In the genomic region with DNA sequence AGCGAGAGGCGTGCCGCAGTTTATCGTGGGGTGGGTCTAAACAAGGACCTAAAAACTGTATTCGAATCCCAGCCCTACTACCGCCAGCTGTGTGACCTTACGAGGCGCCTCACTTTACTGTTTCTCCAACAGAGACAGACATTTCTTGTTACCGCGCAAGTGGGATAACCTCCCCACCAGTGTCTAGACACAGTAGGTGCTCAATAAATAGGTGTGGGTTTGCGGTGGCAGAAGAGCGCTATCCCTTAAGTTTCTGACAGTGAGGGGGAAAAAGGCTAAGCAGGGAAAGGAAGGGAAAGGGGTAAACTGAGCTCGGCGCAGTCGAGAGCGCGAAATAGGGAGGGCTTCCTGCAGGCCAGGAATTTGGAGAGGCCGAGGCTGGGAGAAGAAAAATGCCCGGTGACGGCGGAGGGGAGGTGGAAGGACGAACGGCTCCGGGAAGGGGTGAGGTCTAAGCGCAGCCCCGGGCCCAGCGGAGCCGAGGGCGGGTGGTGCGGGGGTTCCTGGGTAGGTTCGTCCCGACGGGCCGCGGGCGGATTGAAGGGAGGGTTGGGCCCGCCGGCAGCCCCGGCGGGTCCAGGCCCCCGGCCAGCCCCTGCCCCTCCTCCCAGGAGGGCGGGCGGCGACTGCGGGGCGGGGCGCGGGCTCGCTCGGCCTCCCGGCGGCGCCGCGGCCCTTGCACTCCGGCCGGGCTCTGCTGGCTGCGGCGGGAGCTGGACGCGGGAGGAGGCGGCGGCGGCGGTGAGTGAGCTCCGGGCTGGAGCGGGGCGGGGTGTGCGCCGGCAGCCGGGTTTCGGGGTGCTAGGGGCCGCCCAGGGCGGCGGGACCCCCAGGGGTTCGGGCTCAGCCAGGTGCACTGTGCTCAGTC, we compare ENCODE assay signal across 8 cellular contexts. TPM values are rescaled to one million over a fixed set of nuclear protein-coding genes. Genes with fewer than 3 reads are reported as not detected.
DNase-seq lines count a peak whose midpoint lies in the region; ATAC-seq and TF ChIP-seq lines count a peak whose summit lies in the region.

A gene with protein sequence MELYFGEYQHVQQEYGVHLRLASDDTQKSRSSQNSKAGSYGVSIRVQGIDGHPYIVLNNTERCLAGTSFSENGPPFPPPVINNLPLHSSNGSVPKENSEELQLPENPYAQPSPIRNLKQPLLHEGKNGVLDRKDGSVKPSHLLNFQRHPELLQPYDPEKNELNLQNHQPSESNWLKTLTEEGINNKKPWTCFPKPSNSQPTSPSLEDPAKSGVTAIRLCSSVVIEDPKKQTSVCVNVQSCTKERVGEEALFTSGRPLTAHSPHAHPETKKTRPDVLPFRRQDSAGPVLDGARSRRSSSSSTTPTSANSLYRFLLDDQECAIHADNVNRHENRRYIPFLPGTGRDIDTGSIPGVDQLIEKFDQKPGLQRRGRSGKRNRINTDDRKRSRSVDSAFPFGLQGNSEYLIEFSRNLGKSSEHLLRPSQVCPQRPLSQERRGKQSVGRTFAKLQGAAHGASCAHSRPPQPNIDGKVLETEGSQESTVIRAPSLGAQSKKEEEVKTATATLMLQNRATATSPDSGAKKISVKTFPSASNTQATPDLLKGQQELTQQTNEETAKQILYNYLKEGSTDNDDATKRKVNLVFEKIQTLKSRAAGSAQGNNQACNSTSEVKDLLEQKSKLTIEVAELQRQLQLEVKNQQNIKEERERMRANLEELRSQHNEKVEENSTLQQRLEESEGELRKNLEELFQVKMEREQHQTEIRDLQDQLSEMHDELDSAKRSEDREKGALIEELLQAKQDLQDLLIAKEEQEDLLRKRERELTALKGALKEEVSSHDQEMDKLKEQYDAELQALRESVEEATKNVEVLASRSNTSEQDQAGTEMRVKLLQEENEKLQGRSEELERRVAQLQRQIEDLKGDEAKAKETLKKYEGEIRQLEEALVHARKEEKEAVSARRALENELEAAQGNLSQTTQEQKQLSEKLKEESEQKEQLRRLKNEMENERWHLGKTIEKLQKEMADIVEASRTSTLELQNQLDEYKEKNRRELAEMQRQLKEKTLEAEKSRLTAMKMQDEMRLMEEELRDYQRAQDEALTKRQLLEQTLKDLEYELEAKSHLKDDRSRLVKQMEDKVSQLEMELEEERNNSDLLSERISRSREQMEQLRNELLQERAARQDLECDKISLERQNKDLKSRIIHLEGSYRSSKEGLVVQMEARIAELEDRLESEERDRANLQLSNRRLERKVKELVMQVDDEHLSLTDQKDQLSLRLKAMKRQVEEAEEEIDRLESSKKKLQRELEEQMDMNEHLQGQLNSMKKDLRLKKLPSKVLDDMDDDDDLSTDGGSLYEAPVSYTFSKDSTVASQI (plus strand): TSS at position 679 of the 868 bp plus-strand sequence. CDS start 61,495 bp downstream, outside the sequence.

- no peak for ATAC-seq in naive thymus-derived CD4-positive, alpha-beta T cell
- ATAC-seq in GM19397 (IDR thresholded peaks at IDR 0.05; ENCODE audit: unreplicated experiment) = no peak
- no peak for ATAC-seq in GM21723 (IDR thresholded peaks at IDR 0.05; ENCODE audit: unreplicated experiment)

- peaks cover 6 to 14% (median 11%) of the 10 kb centered on the region in 7 donors for H3K4me1 Mint-ChIP-seq in naive thymus-derived CD4-positive, alpha-beta T cell

- POLR2A ChIA-PET in naive thymus-derived CD4-positive, alpha-beta T cell (lab: Charles Lee) = no interaction called here

- H3K27me3 Mint-ChIP-seq in naive thymus-derived CD4-positive, alpha-beta T cell = peaks cover 42 to 70% (median 59%) of the 10 kb centered on the region in 5 donors

- in situ Hi-C loops in G401 (cut with HindIII; ENCODE audit: low sequenced_read_pairs) = no loop called here

- no peak within 1 kb of the TSS for H3K27ac Mint-ChIP-seq in naive thymus-derived CD4-positive, alpha-beta T cell

- H3K36me3 Mint-ChIP-seq in naive thymus-derived CD4-positive, alpha-beta T cell = peaks cover 0 to 4% (median 0%) of the 10 kb centered on the region in 5 donors

- H3K4me3 Mint-ChIP-seq in naive thymus-derived CD4-positive, alpha-beta T cell = peak within 1 kb of the TSS; percentile 52 to 83 (median 68)

- no peak within 1 kb of the TSS; the same call in 1 of the 2 replicates for H3K27ac ChIP-seq in SJCRH30
- peak within 1 kb of the TSS; percentile 39 to 66 (median 42) for H3K27ac ChIP-seq in esophagus squamous epithelium
- no peak within 1 kb of the TSS for H3K27ac ChIP-seq in naive thymus-derived CD4-positive, alpha-beta T cell (ENCODE audit: low read depth, low read length)

- CTCF ChIA-PET in naive thymus-derived CD4-positive, alpha-beta T cell (lab: Charles Lee) = no interaction called here

- H3K36me3 ChIP-seq in SJCRH30 = no peaks in the 10 kb centered on the region
- no peaks in the 10 kb centered on the region for H3K36me3 ChIP-seq in esophagus squamous epithelium
- H3K36me3 ChIP-seq in naive thymus-derived CD4-positive, alpha-beta T cell (ENCODE audit: control insufficient read depth in 2 of 3, insufficient read depth in 3 of 3, low read length in 3 of 3) = no peaks in the 10 kb centered on the region

- intact Hi-C loops in esophagus squamous epithelium (cut with DNase I) = no loop called here
- intact Hi-C loops in naive thymus-derived CD4-positive, alpha-beta T cell (cut with micrococcal nuclease) = no loop called here

- 23 to 65% methylated on average over 19 to 21 of the region's 76 CpGs for WGBS in esophagus squamous epithelium, 2 donors

- peak within 1 kb of the TSS; percentile 90 for H3K4me3 ChIP-seq in SJCRH30
- peak within 1 kb of the TSS; percentile 52 to 85 (median 64) for H3K4me3 ChIP-seq in esophagus squamous epithelium
- H3K4me3 ChIP-seq in naive thymus-derived CD4-positive, alpha-beta T cell (ENCODE audit: low read length) = no peak within 1 kb of the TSS

- H3K9me3 ChIP-seq in SJCRH30 (replicated peaks) (no peaks in the 10 kb centered on the region), esophagus squamous epithelium (no peaks in the 10 kb centered on the region)
- no peaks in the 10 kb centered on the region for H3K9me3 ChIP-seq in naive thymus-derived CD4-positive, alpha-beta T cell (ENCODE audit: control insufficient read depth in 2 of 3, low read length in 3 of 3)

- no peak for TF ChIP-seq CTCF in esophagus squamous epithelium (IDR thresholded peaks at IDR 0.05)

- peaks cover 0 to 8% (median 0%) of the 10 kb centered on the region in 11 donors for H3K9me3 Mint-ChIP-seq in naive thymus-derived CD4-positive, alpha-beta T cell

- H3K4me1 ChIP-seq in SJCRH30 (no peaks in the 10 kb centered on the region), esophagus squamous epithelium (peaks cover 3 to 20% (median 7%) of the 10 kb centered on the region in 3 donors)
- no peaks in the 10 kb centered on the region for H3K4me1 ChIP-seq in naive thymus-derived CD4-positive, alpha-beta T cell (ENCODE audit: control insufficient read depth in 2 of 2, insufficient read depth in 2 of 2, low read length in 2 of 2)

- peak in 1 of 4 donors; percentile 21 for TF ChIP-seq POLR2A in esophagus squamous epithelium (IDR thresholded peaks at IDR 0.05)

- DNase-seq in G401 (ENCODE audit: low spot score) = no peak
- DNase-seq in SJCRH30 = peak; percentile 47 to 66
- DNase-seq in esophagus squamous epithelium (lab: John Stamatoyannopoulos, UW) = no peak
- no peak for DNase-seq in naive thymus-derived CD4-positive, alpha-beta T cell
- no peak for DNase-seq in effector CD4-positive, alpha-beta T cell
- no peak for DNase-seq in activated gamma-delta T cell treated with Interleukin-2 at 50 U/mL for 16 hours

- H3K27me3 ChIP-seq in SJCRH30 (no peaks in the 10 kb centered on the region), esophagus squamous epithelium (peaks cover 0 to 47% (median 0%) of the 10 kb centered on the region in 4 donors)
- peaks cover 0 to 15% of the 10 kb centered on the region in 2 donors for H3K27me3 ChIP-seq in naive thymus-derived CD4-positive, alpha-beta T cell (ENCODE audit: control insufficient read depth in 2 of 2, insufficient read depth in 2 of 2, low read length in 2 of 2)

RNA-seq across cellular contexts. Expression of the gene that starts here (rescaled TPM):
- 91.2 and 121 TPM in 2 replicates for total RNA-seq in G401 (2014; rRNA removed; shearing (Covaris generic))
- 5.5 and 5.9 TPM in 2 replicates for total RNA-seq in SJCRH30 (2014; rRNA removed; shearing (Covaris generic))
- total RNA-seq in esophagus squamous epithelium = 10 to 100 TPM in 2 of 4 donors, 1 to 10 TPM in 2; 3.8 to 14.7 (median 8.8) TPM
- not detected for total RNA-seq in naive thymus-derived CD4-positive, alpha-beta T cell
- polyA plus RNA-seq in naive thymus-derived CD4-positive, alpha-beta T cell = not detected

Comparison
In these comparisons a context has a peak if more than half of its experiments do, and no peak if none do; other contexts are left out.
1. DNase-seq: peak in SJCRH30 (2 of 2); none in G401 (single experiment), esophagus squamous epithelium (single experiment), naive thymus-derived CD4-positive, alpha-beta T cell (0 of 9), effector CD4-positive, alpha-beta T cell (single experiment) and activated gamma-delta T cell treated with Interleukin-2 at 50 U/mL for 16 hours (single experiment).
2. H3K27ac ChIP-seq: peak in esophagus squamous epithelium (4 of 4); none in SJCRH30 (single experiment) and naive thymus-derived CD4-positive, alpha-beta T cell (single experiment).